In genomic region chr5:81301221-81302015, GRCh38 we compare ENCODE assay signal across 8 cellular contexts. TPM values are rescaled to one million over a fixed set of nuclear protein-coding genes. Genes with fewer than 3 reads are reported as not detected.
DNase-seq lines count a peak whose midpoint lies in the region; ATAC-seq and TF ChIP-seq lines count a peak whose summit lies in the region.

Gene ZCCHC9 (plus strand): TSS chr5:81301587. CDS start chr5:81304758, 3,171 bp downstream.

- peak; percentile 82 for DNase-seq in DMS79 (lab: John Stamatoyannopoulos, UW)
- DNase-seq in Jurkat, Clone E6-1 (ENCODE audit: low read depth, low spot score): peak; percentile 94
- peak; percentile 92 for DNase-seq in activated T-cell treated with anti-CD3 and anti-CD28 coated beads, Interleukin-2, amount 50 U/mL, for 24 hours
- peak; percentile 97 for DNase-seq in erythroblast (lab: John Stamatoyannopoulos, UW)
- DNase-seq in stimulated activated CD8-positive, alpha-beta memory T cell treated with anti-CD3 and anti-CD28 coated beads, Interleukin-4, amount 100 ng/mL, for 48 hours: peak; percentile 94

- H3K27me3 Mint-ChIP-seq in activated T-cell treated with anti-CD3 and anti-CD28 coated beads, Interleukin-2, amount 50 U/mL, for 24 hours: no peaks in the 10 kb centered on the region

- peaks cover 51% of the 10 kb centered on the region for H3K36me3 Mint-ChIP-seq in activated T-cell treated with anti-CD3 and anti-CD28 coated beads, Interleukin-2, amount 50 U/mL, for 24 hours (ENCODE audit: low read depth)

- peak; percentile 96 for ATAC-seq in GM21619 (IDR thresholded peaks at IDR 0.05; ENCODE audit: unreplicated experiment)

- peak; percentile 97 for TF ChIP-seq POLR2A in erythroblast (IDR thresholded peaks at IDR 0.05; ENCODE audit: low read length)

- H3K27ac ChIP-seq in mucosa of rectum (ENCODE audit: low read depth in 2 of 2, low read length in 2 of 2): peak within 1 kb of the TSS; percentile 86 to 87

- H3K36me3 ChIP-seq in mucosa of rectum (ENCODE audit: control insufficient read depth in 2 of 2, insufficient read depth in 2 of 2, low read length in 2 of 2): peaks cover 3 to 5% of the 10 kb centered on the region in 2 donors

- no peaks in the 10 kb centered on the region for H3K27me3 ChIP-seq in mucosa of rectum (ENCODE audit: control insufficient read depth in 2 of 2, insufficient read depth in 2 of 2, low read length in 2 of 2)

- peak within 1 kb of the TSS; percentile 88 to 95 for H3K9ac ChIP-seq in mucosa of rectum (ENCODE audit: low read depth in 1 of 2, low read length in 2 of 2)

- peak within 1 kb of the TSS; percentile 81 for H3K4me3 ChIP-seq in Jurkat, Clone E6-1 (ENCODE audit: low read length)
- H3K4me3 ChIP-seq in mucosa of rectum (ENCODE audit: low read length in 2 of 2): peak within 1 kb of the TSS; percentile 96 to 99

- H3K4me1 ChIP-seq in mucosa of rectum (ENCODE audit: control insufficient read depth in 2 of 2, insufficient read depth in 2 of 2, low read length in 2 of 2): peaks cover 14 to 15% of the 10 kb centered on the region in 2 donors

- peak within 1 kb of the TSS; percentile 89 for H3K4me3 Mint-ChIP-seq in activated T-cell treated with anti-CD3 and anti-CD28 coated beads, Interleukin-2, amount 50 U/mL, for 24 hours

- H3K4me1 Mint-ChIP-seq in activated T-cell treated with anti-CD3 and anti-CD28 coated beads, Interleukin-2, amount 50 U/mL, for 24 hours (ENCODE audit: low read depth): peaks cover 65% of the 10 kb centered on the region

- peak within 1 kb of the TSS; percentile 95 for H3K27ac Mint-ChIP-seq in activated T-cell treated with anti-CD3 and anti-CD28 coated beads, Interleukin-2, amount 50 U/mL, for 24 hours

- no peaks in the 10 kb centered on the region for H3K9me3 Mint-ChIP-seq in activated T-cell treated with anti-CD3 and anti-CD28 coated beads, Interleukin-2, amount 50 U/mL, for 24 hours

- H3K9me3 ChIP-seq in mucosa of rectum (ENCODE audit: control insufficient read depth in 2 of 2, low read length in 2 of 2): no peaks in the 10 kb centered on the region

TF ChIP-seq in PFSK-1, 5 proteins besides CTCF, POLR2A, EP300 and RAD21:
- TF ChIP-seq SIN3A (IDR thresholded peaks at IDR 0.05; ENCODE audit: borderline replicate concordance, insufficient read depth, low read length) (no peak), TAF1 (IDR thresholded peaks at IDR 0.05; ENCODE audit: borderline replicate concordance, insufficient read depth, low read length) (peak; percentile 74; the same call in 1 of the 2 replicates), FOXP2 (optimal IDR thresholded peaks at IDR 0.05; ENCODE audit: borderline replicate concordance, extremely low read depth, extremely low read length, insufficient read depth) (peak; percentile 69), POLR2AphosphoS5 (IDR thresholded peaks at IDR 0.05; ENCODE audit: low read depth, low read length) (peak; percentile 94), REST (IDR thresholded peaks at IDR 0.05; ENCODE audit: insufficient read depth in 1 of 2, low read depth in 2 of 2, low read length in 2 of 2) (0 out of 4 replicates have a peak, but pooled peaks of 1 of the 2 experiments have one; percentile 8)
TF ChIP-seq in PFSK-1: peak in this region for 4.

RNA-seq across cellular contexts. Expression of gene ZCCHC9, which starts in this region (rescaled TPM):
- polyA plus RNA-seq in Jurkat, Clone E6-1 (2012; ENCODE audit: insufficient read depth, insufficient read length): 42.9 TPM
- 14.8 TPM for polyA plus RNA-seq in PFSK-1 (2012; ENCODE audit: insufficient read length, low read depth)

Comparison
In these comparisons a context has a peak if more than half of its experiments do, and no peak if none do; other contexts are left out.
1. Peak in every context shown above with its lines: DNase-seq, ATAC-seq, H3K4me3 ChIP-seq and H3K27ac ChIP-seq.